In the genomic region with DNA sequence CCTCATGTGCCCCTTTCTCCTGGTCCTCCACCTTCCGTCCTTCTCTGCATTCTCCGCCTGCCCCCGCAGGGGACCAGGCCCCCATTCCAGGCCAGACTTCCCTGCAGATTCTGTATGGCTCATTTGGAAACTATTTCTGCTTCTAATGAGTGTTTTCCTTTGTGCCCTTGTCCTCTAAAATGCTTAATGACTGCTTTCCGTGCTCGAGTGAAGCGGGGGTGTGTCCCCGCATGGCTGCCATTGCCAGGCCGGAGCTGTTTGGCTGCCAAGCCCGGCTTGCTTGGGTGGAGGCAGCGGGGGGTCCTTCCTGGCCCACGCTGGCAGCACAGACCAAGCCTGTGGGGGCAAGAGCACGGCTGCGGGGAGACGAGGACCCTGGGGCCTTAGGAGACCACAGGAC, we compare ENCODE assay signal across 13 cellular contexts.
DNase-seq lines count a peak whose midpoint lies in the region; ATAC-seq and TF ChIP-seq lines count a peak whose summit lies in the region.
"Had no signal": no experiment of that assay in that cellular context is flagged by ENCODE, and none has a peak within 500 bp of the region (broad histone marks: within the 10 kb centered on the region; RNA-seq: fewer than 3 reads in every experiment).

No MANE protein-coding gene starts in this region.

- no peaks in the 10 kb centered on the region for H3K36me3 ChIP-seq in colonic mucosa
- no peaks in the 10 kb centered on the region for H3K36me3 ChIP-seq in muscle layer of duodenum (ENCODE audit: control insufficient read depth in 1 of 2, insufficient read depth in 2 of 2, low read length in 2 of 2)

- ATAC-seq in HG02588 (IDR thresholded peaks at IDR 0.05; ENCODE audit: unreplicated experiment): no peak
- no peak for ATAC-seq in GM18498 (IDR thresholded peaks at IDR 0.05; ENCODE audit: unreplicated experiment)
- no peak for ATAC-seq in HG03469 (IDR thresholded peaks at IDR 0.05; ENCODE audit: unreplicated experiment)
- no peak for ATAC-seq in GM21423 (IDR thresholded peaks at IDR 0.05; ENCODE audit: unreplicated experiment)
- ATAC-seq: stimulated activated naive CD8-positive, alpha-beta T cell treated with anti-CD3 and anti-CD28 coated beads, Interleukin-15, amount 100 ng/mL, for 72 hours had no signal

- H3K27me3 ChIP-seq in colonic mucosa (no peaks in the 10 kb centered on the region), muscle layer of duodenum (ENCODE audit: low read depth, low read length) (no peaks in the 10 kb centered on the region)

- no peaks in the 10 kb centered on the region for H3K9me3 ChIP-seq in colonic mucosa
- H3K9me3 ChIP-seq in muscle layer of duodenum (ENCODE audit: control insufficient read depth in 1 of 2, low read length in 2 of 2): no peaks in the 10 kb centered on the region

- H3K4me1 ChIP-seq in colonic mucosa (no peaks in the 10 kb centered on the region), muscle layer of duodenum (ENCODE audit: control insufficient read depth in 1 of 2, insufficient read depth in 2 of 2, low read length in 2 of 2) (peaks cover 17% of the 10 kb centered on the region in 2 donors)

- no peak overlapping the region for H3K9ac ChIP-seq in colonic mucosa (ENCODE audit: low read depth in 2 of 2, low read length in 2 of 2)

- no peak overlapping the region for H3K4me3 ChIP-seq in colonic mucosa
- H3K4me3 ChIP-seq in muscle layer of duodenum (ENCODE audit: low read depth in 1 of 2, low read length in 2 of 2): no peak overlapping the region

- TF ChIP-seq CTCF in colonic mucosa (IDR thresholded peaks at IDR 0.05): no peak

- H3K27ac ChIP-seq in colonic mucosa: peak overlapping the region; percentile 50
- peak overlapping the region; percentile 23 for H3K27ac ChIP-seq in muscle layer of duodenum (ENCODE audit: low read length)
- H3K27ac ChIP-seq: HL-60 had no signal

- DNase-seq in AG08395 (ENCODE audit: low spot score): peak; percentile 82
- peak; percentile 35 for DNase-seq in NCI-H1105 treated with DMSO at 0.1 percent for 48 hours (lab: John Stamatoyannopoulos, UW)
- DNase-seq in colonic mucosa: no peak
- DNase-seq: activated T-cell treated with anti-CD3 and anti-CD28 coated beads, Interleukin-2, amount 50 U/mL, for 48 hours; H7; stimulated activated CD4-positive, alpha-beta T cell treated with anti-CD3 and anti-CD28 coated beads, Interleukin-15, amount 100 ng/mL, for 24 hours; stimulated activated naive CD8-positive, alpha-beta T cell treated with anti-CD3 and anti-CD28 coated beads, Interleukin-15, amount 100 ng/mL, for 72 hours had no signal

- intact Hi-C loops in colonic mucosa (cut with DNase I): no loop called here
